25 cellular contexts compared by ENCODE assay signal in the genomic region with DNA sequence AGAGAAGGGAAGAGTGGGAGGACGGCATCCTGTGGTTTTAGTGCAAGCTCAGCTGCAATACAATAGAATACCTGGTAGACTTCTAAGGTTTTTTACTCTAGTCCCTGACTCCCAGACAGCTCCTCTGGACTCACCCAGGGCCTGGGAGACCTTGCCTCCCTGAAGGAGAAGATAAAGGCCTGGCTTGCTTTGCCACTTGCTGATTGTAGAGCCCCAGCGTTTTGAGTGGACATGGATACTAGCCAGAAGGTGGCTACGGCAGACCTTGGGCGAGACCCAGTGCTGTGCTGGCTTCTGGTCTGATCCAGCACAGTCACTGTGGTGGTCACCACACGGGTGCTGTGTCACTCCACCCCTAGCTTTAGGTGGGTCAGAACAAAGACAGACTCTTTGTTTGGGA.
"Had no signal": no experiment of that assay in that cellular context is flagged by ENCODE, and none has a peak within 500 bp of the region (broad histone marks: within the 10 kb centered on the region; RNA-seq: fewer than 3 reads in every experiment).

No MANE protein-coding gene starts in this region.

- ATAC-seq: naive thymus-derived CD8-positive, alpha-beta T cell; natural killer cell treated with Interleukin-12 subunit alpha and Interleukin-12 subunit beta and Interleukin-15 and Interleukin-18, amount 100 ng/mL, for 72 hours; psoas muscle; right cardiac atrium; right lobe of liver; stimulated activated effector memory CD8-positive, alpha-beta T cell treated with anti-CD3 and anti-CD28 coated beads, Interleukin-12 subunit alpha, Interleukin-12 subunit beta, amount 100 ng/mL, for 72 hours; stimulated activated naive B cell treated with anti-CD40 and anti-IgM and Interleukin-4, amounts not matched to agents 10 μg/mL and 1 μg/mL and 100 μg/mL, for 72 hours; upper lobe of right lung had no signal

- H2AFZ ChIP-seq: parathyroid adenoma had no signal

- H3K27ac ChIP-seq: neutrophil, parathyroid adenoma, psoas muscle, right lobe of liver, sigmoid colon, stomach, testis, tibial artery, transverse colon, upper lobe of right lung, uterus had no signal

- H3K9me3 ChIP-seq: neutrophil, psoas muscle, right lobe of liver, sigmoid colon, testis, tibial artery, transverse colon, upper lobe of right lung, uterus had no signal

- H3K9ac ChIP-seq: parathyroid adenoma had no signal

- DNase-seq: naive thymus-derived CD8-positive, alpha-beta T cell; nephron progenitor cell; nucleus accumbens; posterior cingulate gyrus; psoas muscle; right cardiac atrium; right lobe of liver; sigmoid colon; small intestine; stimulated activated CD4-positive, alpha-beta T cell treated with anti-CD3 and anti-CD28 coated beads, Interleukin-15, amount 100 ng/mL, for 24 hours; stimulated activated CD4-positive, alpha-beta T cell treated with anti-CD3 and anti-CD28 coated beads, Interleukin-2, amount 100 ng/mL, for 24 hours; stimulated activated CD4-positive, alpha-beta T cell treated with anti-CD3 and anti-CD28 coated beads, Interleukin-2, amount 100 ng/mL, for 48 hours; stimulated activated CD4-positive, alpha-beta T cell treated with anti-CD3 and anti-CD28 coated beads, Interleukin-4, amount 100 ng/mL, for 24 hours; stimulated activated naive B cell treated with anti-CD40 and anti-IgM and Interleukin-4, amounts not matched to agents 10 μg/mL and 1 μg/mL and 100 μg/mL, for 72 hours; stimulated activated naive CD4-positive, alpha-beta T cell treated with Interleukin-2 at 50 U/mL for 16 hours; stomach; testis; tibial artery; transverse colon; upper lobe of right lung; uterus had no signal

- FAIRE-seq: small intestine had no signal

- H3K36me3 ChIP-seq: neutrophil, right lobe of liver, sigmoid colon, stomach, tibial artery, transverse colon, upper lobe of right lung, uterus had no signal

- H3K4me1 ChIP-seq: parathyroid adenoma, psoas muscle, right lobe of liver, sigmoid colon, stomach, testis, tibial artery, transverse colon, upper lobe of right lung, uterus had no signal

- H3K27me3 ChIP-seq: neutrophil, right lobe of liver, sigmoid colon, stomach, testis, tibial artery, transverse colon, upper lobe of right lung, uterus had no signal

- H3K4me3 ChIP-seq: psoas muscle, right lobe of liver, sigmoid colon, stomach, testis, tibial artery, transverse colon, upper lobe of right lung, uterus had no signal

- H3K79me2 ChIP-seq: parathyroid adenoma had no signal
